In genomic region chr17:6830383-6830986, GRCh38 we compare ENCODE assay signal across 23 cellular contexts. TPM values are rescaled to one million over a fixed set of nuclear protein-coding genes. Genes with fewer than 3 reads are reported as not detected.
"Had no signal": no experiment of that assay in that cellular context is flagged by ENCODE, and none has a peak within 500 bp of the region (broad histone marks: within the 10 kb centered on the region; RNA-seq: fewer than 3 reads in every experiment).

No MANE protein-coding gene starts in this region.

- H3K9me3 ChIP-seq: heart right ventricle, pancreas, thoracic aorta, vagina had no signal

- H3K4me3 ChIP-seq: heart right ventricle, pancreas, thoracic aorta, vagina had no signal

- DNase-seq: activated CD4-positive, alpha-beta T cell treated with anti-CD3 and anti-CD28 coated beads, Interleukin-2, amount 50 U/mL, for 1 hour; activated CD4-positive, CD25-positive, alpha-beta regulatory T cell treated with anti-CD3 and anti-CD28 coated beads, Interleukin-2, amount 50 U/mL, for 72 hours; activated CD8-positive, alpha-beta T cell treated with anti-CD3 and anti-CD28 coated beads, Interleukin-2, amount 10 ng/mL, durations not matched to agents 7 days and 5 days; activated gamma-delta T cell; heart right ventricle; islet precursor cell; left cardiac atrium; pancreas; small intestine; stimulated activated CD4-positive, alpha-beta T cell treated with anti-CD3 and anti-CD28 coated beads, Interleukin-2, amount 100 ng/mL, for 24 hours; T-cell; WERI-Rb-1 had no signal

- H3K27ac Mint-ChIP-seq: activated CD8-positive, alpha-beta T cell treated with anti-CD3 and anti-CD28 coated beads, Interleukin-2, amount 10 ng/mL, durations not matched to agents 7 days and 5 days; activated naive CD4-positive, alpha-beta T cell treated with anti-CD3 and anti-CD28 coated beads, Interleukin-2, amount 50 U/mL, for 72 hours; activated T-helper 1 cell treated with anti-CD3 and anti-CD28 coated beads, Interleukin-12 subunit alpha, Interleukin-12 subunit beta, Interleukin-2, Interleukin-4 antibody, amounts not matched to agents 30 ng/mL and 10 ng/mL and 1 ng/mL, durations not matched to agents 14 hours and 24 hours and 36 hours; stimulated activated memory B cell treated with anti-CD40 and anti-IgM and Interleukin-4, amounts not matched to agents 10 μg/mL and 1 μg/mL and 100 μg/mL, for 72 hours; T-cell; type B pancreatic cell had no signal

- H3K4me1 ChIP-seq: pancreas had no signal

- H3K27me3 ChIP-seq: vagina had no signal

- H3K36me3 ChIP-seq: heart right ventricle, pancreas, thoracic aorta, vagina, WERI-Rb-1 had no signal

- H3K27ac ChIP-seq: heart right ventricle, pancreas, thoracic aorta, vagina, WERI-Rb-1 had no signal

- ATAC-seq: sciatic nerve; stimulated activated memory B cell treated with anti-CD40 and anti-IgM and Interleukin-4, amounts not matched to agents 10 μg/mL and 1 μg/mL and 100 μg/mL, for 72 hours had no signal

- H3K36me3 Mint-ChIP-seq: activated naive CD4-positive, alpha-beta T cell treated with anti-CD3 and anti-CD28 coated beads, Interleukin-2, amount 50 U/mL, for 72 hours; stimulated activated memory B cell treated with anti-CD40 and anti-IgM and Interleukin-4, amounts not matched to agents 10 μg/mL and 1 μg/mL and 100 μg/mL, for 72 hours; T-cell; type B pancreatic cell had no signal

- H3K4me3 Mint-ChIP-seq: activated CD8-positive, alpha-beta T cell treated with anti-CD3 and anti-CD28 coated beads, Interleukin-2, amount 10 ng/mL, durations not matched to agents 7 days and 5 days; activated T-helper 1 cell treated with anti-CD3 and anti-CD28 coated beads, Interleukin-12 subunit alpha, Interleukin-12 subunit beta, Interleukin-2, Interleukin-4 antibody, amounts not matched to agents 30 ng/mL and 10 ng/mL and 1 ng/mL, durations not matched to agents 14 hours and 24 hours and 36 hours; stimulated activated memory B cell treated with anti-CD40 and anti-IgM and Interleukin-4, amounts not matched to agents 10 μg/mL and 1 μg/mL and 100 μg/mL, for 72 hours had no signal

- H3K9me3 Mint-ChIP-seq: activated naive CD4-positive, alpha-beta T cell treated with anti-CD3 and anti-CD28 coated beads, Interleukin-2, amount 50 U/mL, for 72 hours; activated T-helper 1 cell treated with anti-CD3 and anti-CD28 coated beads, Interleukin-12 subunit alpha, Interleukin-12 subunit beta, Interleukin-2, Interleukin-4 antibody, amounts not matched to agents 30 ng/mL and 10 ng/mL and 1 ng/mL, durations not matched to agents 14 hours and 24 hours and 36 hours; stimulated activated memory B cell treated with anti-CD40 and anti-IgM and Interleukin-4, amounts not matched to agents 10 μg/mL and 1 μg/mL and 100 μg/mL, for 72 hours; T-cell; type B pancreatic cell had no signal

RNA-seq across cellular contexts. Expression of gene TEKT1, which starts 1.0 kb away (rescaled TPM):
- total RNA-seq: activated CD8-positive, alpha-beta T cell treated with anti-CD3 and anti-CD28 coated beads, Interleukin-2, amount 10 ng/mL, durations not matched to agents 7 days and 5 days; activated naive CD4-positive, alpha-beta T cell treated with anti-CD3 and anti-CD28 coated beads, Interleukin-2, amount 50 U/mL, for 72 hours; activated T-helper 1 cell treated with anti-CD3 and anti-CD28 coated beads, Interleukin-12 subunit alpha, Interleukin-12 subunit beta, Interleukin-2, Interleukin-4 antibody, amounts not matched to agents 30 ng/mL and 10 ng/mL and 1 ng/mL, durations not matched to agents 14 hours and 24 hours and 36 hours; chondrocyte; epithelial cell of proximal tubule; fibroblast of villous mesenchyme; heart right ventricle; left cardiac atrium; liver; T-cell; thoracic aorta; vagina had no signal

RNA-seq across cellular contexts. Expression of gene FBXO39, which starts 54.5 kb away (rescaled TPM):
- total RNA-seq: activated T-helper 1 cell treated with anti-CD3 and anti-CD28 coated beads, Interleukin-12 subunit alpha, Interleukin-12 subunit beta, Interleukin-2, Interleukin-4 antibody, amounts not matched to agents 30 ng/mL and 10 ng/mL and 1 ng/mL, durations not matched to agents 14 hours and 24 hours and 36 hours; chondrocyte; epithelial cell of proximal tubule; vagina had no signal
